In the genomic region with DNA sequence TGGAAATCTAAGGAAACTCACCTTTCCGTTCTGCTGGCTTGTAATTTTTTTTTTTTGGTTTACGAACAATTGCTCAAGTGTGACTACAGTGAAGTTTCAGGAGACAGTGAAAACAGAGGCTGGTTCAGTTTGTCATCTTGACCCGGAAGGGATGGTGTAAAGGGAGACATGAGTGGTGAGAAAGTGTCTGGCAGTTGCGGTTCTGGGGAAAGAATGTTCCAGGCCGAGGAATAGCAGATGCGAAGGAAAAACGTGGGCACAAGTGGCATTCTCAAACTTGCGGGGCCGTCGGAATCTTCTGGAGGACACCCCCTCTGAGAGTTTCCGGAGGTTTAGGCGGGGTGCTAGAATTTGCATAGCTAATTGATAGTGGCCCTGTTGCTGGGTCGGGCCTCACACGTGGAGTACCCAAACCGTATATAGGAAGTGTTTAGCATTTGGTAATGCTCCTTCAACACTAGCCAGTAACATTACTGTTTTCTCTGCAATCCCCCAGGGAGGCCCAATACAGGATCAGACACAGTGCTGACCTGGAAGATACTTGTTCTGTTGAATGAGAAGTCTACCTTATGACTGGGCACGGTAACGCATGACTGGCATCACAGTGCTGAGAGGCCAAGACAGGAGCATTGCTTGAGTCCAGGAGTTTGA, we compare ENCODE assay signal across 10 cellular contexts. TPM values are rescaled to one million over a fixed set of nuclear protein-coding genes. Genes with fewer than 3 reads are reported as not detected.
A peak's percentile ranks its signal among the peaks of the same experiment; 100 is the strongest.
DNase-seq lines count a peak whose midpoint lies in the region; ATAC-seq and TF ChIP-seq lines count a peak whose summit lies in the region.
"Had no signal": no experiment of that assay in that cellular context is flagged by ENCODE, and none has a peak within 500 bp of the region (broad histone marks: within the 10 kb centered on the region; RNA-seq: fewer than 3 reads in every experiment).

No MANE protein-coding gene starts in this region.

- TF ChIP-seq CTCF in HL-60 (IDR thresholded peaks at IDR 0.05; ENCODE audit: insufficient read depth, low read length) = no peak

- CTCF ChIA-PET in activated naive CD4-positive, alpha-beta T cell treated with anti-CD3 and anti-CD28 coated beads, Interleukin-2, amount 10 ng/mL, durations not matched to agents 7 days and 5 days (lab: Charles Lee) = no interaction called here

- peaks cover 32% of the 10 kb centered on the region for H3K4me1 Mint-ChIP-seq in activated naive CD4-positive, alpha-beta T cell treated with anti-CD3 and anti-CD28 coated beads, Interleukin-2, amount 50 U/mL, for 24 hours
- peaks cover 28% of the 10 kb centered on the region for H3K4me1 Mint-ChIP-seq in activated naive CD4-positive, alpha-beta T cell treated with anti-CD3 and anti-CD28 coated beads, Interleukin-2, amount 10 ng/mL, durations not matched to agents 7 days and 5 days

- H3K4me3 Mint-ChIP-seq in activated naive CD4-positive, alpha-beta T cell treated with anti-CD3 and anti-CD28 coated beads, Interleukin-2, amount 50 U/mL, for 24 hours = no peak overlapping the region
- H3K4me3 Mint-ChIP-seq in activated naive CD4-positive, alpha-beta T cell treated with anti-CD3 and anti-CD28 coated beads, Interleukin-2, amount 10 ng/mL, durations not matched to agents 7 days and 5 days = no peak overlapping the region

- peak overlapping the region; percentile 13; the same call in 1 of the 2 replicates for H3K27ac ChIP-seq in HL-60 (replicated peaks)
- peak overlapping the region; percentile 86 for H3K27ac ChIP-seq in substantia nigra (ENCODE audit: low read depth, low read length, poor library complexity, severe bottlenecking)

- no peak for DNase-seq in activated naive CD4-positive, alpha-beta T cell treated with anti-CD3 and anti-CD28 coated beads, Interleukin-2, amount 10 ng/mL, durations not matched to agents 7 days and 5 days
- peak in 1 of 2 experiments; percentile 29 for DNase-seq in HL-60 (ENCODE audit: low read depth in 1 of 2, low spot score in 1 of 2)
- DNase-seq in substantia nigra (lab: John Stamatoyannopoulos, UW) = no peak
- DNase-seq in hypothalamus (lab: John Stamatoyannopoulos, UW) = no peak
- no peak for DNase-seq in G401 (ENCODE audit: low spot score)
- DNase-seq: NCI-H1436 treated with DMSO at 0.1 percent for 48 hours had no signal

- no peaks in the 10 kb centered on the region for H3K27me3 ChIP-seq in HL-60 (ENCODE audit: insufficient read depth, poor library complexity, severe bottlenecking)

- no peak overlapping the region for H3K4me3 ChIP-seq in HL-60 (replicated peaks; ENCODE audit: insufficient read depth, low read length)

- H3K27ac Mint-ChIP-seq in activated naive CD4-positive, alpha-beta T cell treated with anti-CD3 and anti-CD28 coated beads, Interleukin-2, amount 50 U/mL, for 24 hours = peak overlapping the region; percentile 3
- no peak overlapping the region for H3K27ac Mint-ChIP-seq in activated naive CD4-positive, alpha-beta T cell treated with anti-CD3 and anti-CD28 coated beads, Interleukin-2, amount 10 ng/mL, durations not matched to agents 7 days and 5 days

- no peaks in the 10 kb centered on the region for H3K9me3 Mint-ChIP-seq in activated naive CD4-positive, alpha-beta T cell treated with anti-CD3 and anti-CD28 coated beads, Interleukin-2, amount 50 U/mL, for 24 hours
- no peaks in the 10 kb centered on the region for H3K9me3 Mint-ChIP-seq in activated naive CD4-positive, alpha-beta T cell treated with anti-CD3 and anti-CD28 coated beads, Interleukin-2, amount 10 ng/mL, durations not matched to agents 7 days and 5 days

- in situ Hi-C loops in G401 (cut with HindIII; ENCODE audit: low sequenced_read_pairs) = no loop called here

- peaks cover 12% of the 10 kb centered on the region for H3K27me3 Mint-ChIP-seq in activated naive CD4-positive, alpha-beta T cell treated with anti-CD3 and anti-CD28 coated beads, Interleukin-2, amount 50 U/mL, for 24 hours
- peaks cover 64% of the 10 kb centered on the region for H3K27me3 Mint-ChIP-seq in activated naive CD4-positive, alpha-beta T cell treated with anti-CD3 and anti-CD28 coated beads, Interleukin-2, amount 10 ng/mL, durations not matched to agents 7 days and 5 days

- no peaks in the 10 kb centered on the region for H3K36me3 Mint-ChIP-seq in activated naive CD4-positive, alpha-beta T cell treated with anti-CD3 and anti-CD28 coated beads, Interleukin-2, amount 50 U/mL, for 24 hours
- H3K36me3 Mint-ChIP-seq in activated naive CD4-positive, alpha-beta T cell treated with anti-CD3 and anti-CD28 coated beads, Interleukin-2, amount 10 ng/mL, durations not matched to agents 7 days and 5 days = no peaks in the 10 kb centered on the region

- ATAC-seq in HG02623 (IDR thresholded peaks at IDR 0.05; ENCODE audit: unreplicated experiment) = peak; percentile 42
- no peak for ATAC-seq in SK-N-SH treated with all-trans-retinoic acid at 6 μM for 48 hours

TF ChIP-seq in SK-N-SH treated with all-trans-retinoic acid at 6 μM for 48 hours, 23 proteins besides CTCF, POLR2A, EP300 and RAD21:
- no peak for TF ChIP-seq RARB (CRISPR knock-in tag; IDR thresholded peaks at IDR 0.05)
TF ChIP-seq in SK-N-SH treated with all-trans-retinoic acid at 6 μM for 48 hours: peak in this region for 0.

RNA-seq across cellular contexts. Expression of a gene that starts 2.8 kb away (rescaled TPM):
- 39.0 and 60.2 TPM in 2 replicates for total RNA-seq in G401 (2014; rRNA removed; shearing (Covaris generic))

RNA-seq across cellular contexts. Expression of a gene that starts 25.9 kb away (rescaled TPM):
- total RNA-seq in G401 (2014; rRNA removed; shearing (Covaris generic)) = 2.1 and 3.3 TPM in 2 replicates
- total RNA-seq: myocyte had no signal

RNA-seq across cellular contexts. Expression of a gene that starts 46.4 kb away (rescaled TPM):
- total RNA-seq in G401 (2014; rRNA removed; shearing (Covaris generic)) = not detected in 2 replicates
- total RNA-seq: myocyte had no signal
